In genomic region chr15:69298354-69298696, GRCh38 we compare ENCODE assay signal across 10 cellular contexts. TPM values are rescaled to one million over a fixed set of nuclear protein-coding genes. Genes with fewer than 3 reads are reported as not detected.
DNase-seq lines count a peak whose midpoint lies in the region; ATAC-seq and TF ChIP-seq lines count a peak whose summit lies in the region.
"Had no signal": no experiment of that assay in that cellular context is flagged by ENCODE, and none has a peak within 500 bp of the region (broad histone marks: within the 10 kb centered on the region; RNA-seq: fewer than 3 reads in every experiment).

No MANE protein-coding gene starts in this region.

- no peaks in the 10 kb centered on the region for H3K36me3 Mint-ChIP-seq in activated T-cell treated with anti-CD3 and anti-CD28 coated beads, Interleukin-2, amount 50 U/mL, for 4 hours (ENCODE audit: insufficient read depth)

- no peak overlapping the region for H2BK15ac ChIP-seq in mesendoderm (replicated peaks; ENCODE audit: low read depth)

- no peak for TF ChIP-seq EP300 in upper lobe of left lung (IDR thresholded peaks at IDR 0.05)

- TF ChIP-seq CTCF in coronary artery (IDR thresholded peaks at IDR 0.05) (no peak), upper lobe of left lung (IDR thresholded peaks at IDR 0.05) (no peak)

- peak overlapping the region; percentile 59 for H3K4me3 Mint-ChIP-seq in activated T-cell treated with anti-CD3 and anti-CD28 coated beads, Interleukin-2, amount 50 U/mL, for 4 hours

- no peaks in the 10 kb centered on the region for H3K4me1 ChIP-seq in mesendoderm (ENCODE audit: control insufficient read depth, low read depth, low read length)
- H3K4me1 ChIP-seq in upper lobe of left lung: peaks cover 5 to 19% (median 11%) of the 10 kb centered on the region in 4 donors

- H3K4ac ChIP-seq in mesendoderm (ENCODE audit: low read depth, low read length): no peak overlapping the region

- no peaks in the 10 kb centered on the region for H3K79me2 ChIP-seq in mesendoderm (ENCODE audit: control insufficient read depth, insufficient read depth, low read length)

- no peak overlapping the region for H4K8ac ChIP-seq in mesendoderm (ENCODE audit: low read depth, low read length)

- no peak overlapping the region for H2AK5ac ChIP-seq in mesendoderm (ENCODE audit: low read length)

- no peaks in the 10 kb centered on the region for H3K9me3 ChIP-seq in upper lobe of left lung

- no peak overlapping the region for H2BK5ac ChIP-seq in mesendoderm (ENCODE audit: low read length)

- H3K9me3 Mint-ChIP-seq in activated T-cell treated with anti-CD3 and anti-CD28 coated beads, Interleukin-2, amount 50 U/mL, for 4 hours: no peaks in the 10 kb centered on the region

- H3K27me3 ChIP-seq in mesendoderm (ENCODE audit: insufficient read depth, low read length, poor library complexity) (peaks cover 13% of the 10 kb centered on the region), upper lobe of left lung (peaks cover 0 to 12% (median 5%) of the 10 kb centered on the region in 4 donors)

- no peak for ATAC-seq in activated T-cell treated with anti-CD3 and anti-CD28 coated beads, Interleukin-2, amount 50 U/mL, for 4 hours
- ATAC-seq in upper lobe of left lung (ENCODE audit: low FRiP score in 2 of 2) (peak in 1 of 2 donors; percentile 31), HG02623 (IDR thresholded peaks at IDR 0.05; ENCODE audit: unreplicated experiment) (no peak)

- no CpG with 5 or more reads among the region's 15 CpGs for WGBS in mesendoderm (ENCODE audit: extremely low coverage, insufficient coverage, low lambda C conversion rate)
- 46 to 50% methylated on average over 10 to 15 of the region's 15 CpGs for WGBS in upper lobe of left lung, 2 donors

- H3K23ac ChIP-seq in mesendoderm (ENCODE audit: low read length): no peak overlapping the region

- no peak for DNase-seq in activated T-cell treated with anti-CD3 and anti-CD28 coated beads, Interleukin-2, amount 50 U/mL, for 4 hours
- no peak for DNase-seq in activated T-cell treated with anti-CD3 and anti-CD28 coated beads, Interleukin-2, amount 50 U/mL, for 1 hour
- DNase-seq in coronary artery (ENCODE audit: low spot score): no peak
- DNase-seq in mesendoderm: no peak
- DNase-seq in upper lobe of left lung: peak in 1 of 2 donors; percentile 61
- DNase-seq in OCI-M1 (lab: John Stamatoyannopoulos, UW): no peak
- DNase-seq in LoVo (ENCODE audit: low spot score): no peak
- DNase-seq: AML-193; effector CD8-positive, alpha-beta T cell had no signal

- H3K27ac ChIP-seq in coronary artery (no peak overlapping the region), mesendoderm (ENCODE audit: low read depth, low read length) (no peak overlapping the region), upper lobe of left lung (peak overlapping the region; percentile 51 to 76 (median 65))

- H3K4me3 ChIP-seq in coronary artery: peak overlapping the region; percentile 78
- no peak overlapping the region for H3K4me3 ChIP-seq in mesendoderm (ENCODE audit: low read length)
- H3K4me3 ChIP-seq in upper lobe of left lung: peak overlapping the region in 3 of 4 donors; percentile 58 to 81 (median 64)

- peaks cover 2% of the 10 kb centered on the region for H3K4me1 Mint-ChIP-seq in activated T-cell treated with anti-CD3 and anti-CD28 coated beads, Interleukin-2, amount 50 U/mL, for 4 hours (ENCODE audit: low read depth)

- no peak overlapping the region for H3K18ac ChIP-seq in mesendoderm (ENCODE audit: low read length)

- H3K9ac ChIP-seq in mesendoderm (ENCODE audit: low read length): peak overlapping the region; percentile 20

- H3K4me2 ChIP-seq in mesendoderm (ENCODE audit: low read length): peak overlapping the region; percentile 45

- no peaks in the 10 kb centered on the region for H3K79me1 ChIP-seq in mesendoderm (ENCODE audit: low read length)

- no peak overlapping the region for H2BK120ac ChIP-seq in mesendoderm (ENCODE audit: low read depth, low read length)

- H4K5ac ChIP-seq in mesendoderm (ENCODE audit: low read length): no peak overlapping the region

- peaks cover 60% of the 10 kb centered on the region for H3K27me3 Mint-ChIP-seq in activated T-cell treated with anti-CD3 and anti-CD28 coated beads, Interleukin-2, amount 50 U/mL, for 4 hours (ENCODE audit: low read depth)

- H3K56ac ChIP-seq in mesendoderm (ENCODE audit: low read length): peak overlapping the region; percentile 47

- no peaks in the 10 kb centered on the region for H3K36me3 ChIP-seq in mesendoderm (ENCODE audit: control insufficient read depth, insufficient read depth, low read length)
- H3K36me3 ChIP-seq in upper lobe of left lung: no peaks in the 10 kb centered on the region

- TF ChIP-seq POLR2A in upper lobe of left lung (IDR thresholded peaks at IDR 0.05): no peak

RNA-seq across cellular contexts. Expression of gene PAQR5, which starts 0.4 kb away (rescaled TPM):
- total RNA-seq in activated T-cell treated with anti-CD3 and anti-CD28 coated beads, Interleukin-2, amount 50 U/mL, for 4 hours: under 1 TPM in 2 of 3 donors, not detected in 1; 0.05 to 0.14 TPM
- polyA plus RNA-seq in mesendoderm (2013, experiment 1 of 2): 2.0 TPM
- polyA plus RNA-seq in mesendoderm (2013, experiment 2 of 2): 2.4 TPM
- total RNA-seq in upper lobe of left lung: 10 to 100 TPM; 15.5 to 39.8 (median 26.5) TPM

Comparison
In these comparisons a context has a peak if more than half of its experiments do, and no peak if none do; other contexts are left out.
1. H3K27ac ChIP-seq: peak in upper lobe of left lung (4 of 4); none in coronary artery (0 of 2) and mesendoderm (single experiment).
2. RNA of gene PAQR5, which starts 0.4 kb away (total RNA-seq): 15.5 to 39.8 TPM in upper lobe of left lung; 0.05 to 0.14 TPM in activated T-cell treated with anti-CD3 and anti-CD28 coated beads, Interleukin-2, amount 50 U/mL, for 4 hours; every median in the first group is over 10 times any median in the second.